Comparison of ENCODE assay signal across 29 cellular contexts in genomic region chr12:67559751-67560150, GRCh38.
"Had no signal": no experiment of that assay in that cellular context is flagged by ENCODE, and none has a peak within 500 bp of the region (broad histone marks: within the 10 kb centered on the region; RNA-seq: fewer than 3 reads in every experiment).

No MANE protein-coding gene starts in this region.

- H3K4me3 ChIP-seq: colonic mucosa, coronary artery, dorsolateral prefrontal cortex, esophagus muscularis mucosa, esophagus squamous epithelium, gastrocnemius medialis, gastroesophageal sphincter, heart left ventricle, heart right ventricle had no signal

- H3K9me3 ChIP-seq: colonic mucosa, esophagus squamous epithelium, gastrocnemius medialis had no signal

- H3K4me1 ChIP-seq: esophagus muscularis mucosa, foreskin keratinocyte, gastrocnemius medialis, gastroesophageal sphincter had no signal

- H3K27ac ChIP-seq: colonic mucosa, coronary artery, dorsolateral prefrontal cortex, epithelial cell of prostate, esophagus muscularis mucosa, esophagus squamous epithelium, foreskin keratinocyte, gastrocnemius medialis, gastroesophageal sphincter, heart left ventricle, heart right ventricle had no signal

- H3K27me3 Mint-ChIP-seq: dendritic cell treated with granulocyte-macrophage colony-stimulating factor and Interleukin-4, amounts not matched to agents 40 ng/mL and 50 ng/mL, for 4 days; effector memory CD8-positive, alpha-beta T cell had no signal

- H3K4me3 Mint-ChIP-seq: dendritic cell treated with granulocyte-macrophage colony-stimulating factor and Interleukin-4, amounts not matched to agents 40 ng/mL and 50 ng/mL, for 4 days; effector memory CD8-positive, alpha-beta T cell; endodermal cell had no signal

- H3K27me3 ChIP-seq: colonic mucosa, dorsolateral prefrontal cortex, esophagus muscularis mucosa, esophagus squamous epithelium, gastrocnemius medialis, gastroesophageal sphincter, heart left ventricle, heart right ventricle had no signal

- FAIRE-seq: colon, endometrium, endothelial cell of umbilical vein, frontal cortex had no signal

- ATAC-seq: effector memory CD8-positive, alpha-beta T cell; esophagus mucosa; foreskin keratinocyte; gastrocnemius medialis; gastroesophageal sphincter; heart left ventricle; heart right ventricle had no signal

- DNase-seq: colonic mucosa; cortex of kidney; dermis blood vessel endothelial cell; dorsolateral prefrontal cortex; effector CD4-positive, alpha-beta T cell; effector CD8-positive, alpha-beta T cell; effector memory CD4-positive, alpha-beta T cell; effector memory CD8-positive, alpha-beta T cell; endodermal cell; erythroblast; esophagus squamous epithelium; foreskin fibroblast; foreskin keratinocyte; foreskin melanocyte; gastrocnemius medialis; glutamatergic neuron; head of caudate nucleus; heart left ventricle; heart right ventricle had no signal

- H3K36me3 ChIP-seq: colonic mucosa, esophagus muscularis mucosa, esophagus squamous epithelium, gastrocnemius medialis, gastroesophageal sphincter, heart left ventricle, heart right ventricle had no signal

- H3K27ac Mint-ChIP-seq: dendritic cell treated with granulocyte-macrophage colony-stimulating factor and Interleukin-4, amounts not matched to agents 40 ng/mL and 50 ng/mL, for 4 days; effector memory CD8-positive, alpha-beta T cell; endodermal cell had no signal

- H3K9me3 Mint-ChIP-seq: effector memory CD8-positive, alpha-beta T cell had no signal
